15 cellular contexts compared by ENCODE assay signal in genomic region chr6:135464634-135465033, GRCh38. TPM values are rescaled to one million over a fixed set of nuclear protein-coding genes. Genes with fewer than 3 reads are reported as not detected.
DNase-seq lines count a peak whose midpoint lies in the region; ATAC-seq, FAIRE-seq and TF ChIP-seq lines count a peak whose summit lies in the region.
"Had no signal": no experiment of that assay in that cellular context is flagged by ENCODE, and none has a peak within 500 bp of the region (broad histone marks: within the 10 kb centered on the region; RNA-seq: fewer than 3 reads in every experiment).

No MANE protein-coding gene starts in this region.

- peaks cover 4% of the 10 kb centered on the region for H3K36me3 Mint-ChIP-seq in astrocyte (ENCODE audit: low read depth, unreplicated experiment)
- H3K36me3 Mint-ChIP-seq in effector memory CD8-positive, alpha-beta T cell (ENCODE audit: insufficient read depth): no peaks in the 10 kb centered on the region

- no peaks in the 10 kb centered on the region for H3K79me2 ChIP-seq in astrocyte (ENCODE audit: insufficient read depth, low read length)

- no peaks in the 10 kb centered on the region for H3K4me1 ChIP-seq in astrocyte (ENCODE audit: insufficient read depth, low read length)

- no peak overlapping the region for H3K27ac ChIP-seq in astrocyte (ENCODE audit: low read depth, low read length)
- H3K27ac ChIP-seq: coronary artery had no signal

- H3K9me3 Mint-ChIP-seq in astrocyte (ENCODE audit: unreplicated experiment): no peaks in the 10 kb centered on the region
- no peaks in the 10 kb centered on the region for H3K9me3 Mint-ChIP-seq in effector memory CD8-positive, alpha-beta T cell
- H3K9me3 Mint-ChIP-seq: CD8-positive, alpha-beta memory T cell; stimulated activated naive CD8-positive, alpha-beta T cell treated with anti-CD3 and anti-CD28 coated beads, Interleukin-15, amount 100 ng/mL, for 72 hours had no signal

- no peak overlapping the region for H3K4me3 ChIP-seq in astrocyte (ENCODE audit: insufficient read depth, low read depth, low read length)
- H3K4me3 ChIP-seq: coronary artery, mucosa of descending colon had no signal

- H2AFZ ChIP-seq in astrocyte (ENCODE audit: low read depth, low read length): no peak overlapping the region

- no peaks in the 10 kb centered on the region for H3K4me1 Mint-ChIP-seq in astrocyte (ENCODE audit: low read depth, unreplicated experiment)
- peaks cover 0 to 1% of the 10 kb centered on the region in 2 donors for H3K4me1 Mint-ChIP-seq in effector memory CD8-positive, alpha-beta T cell (ENCODE audit: low read depth in 2 of 2)

- H3K4me3 Mint-ChIP-seq in astrocyte (ENCODE audit: unreplicated experiment): no peak overlapping the region
- H3K4me3 Mint-ChIP-seq in effector memory CD8-positive, alpha-beta T cell: no peak overlapping the region
- H3K4me3 Mint-ChIP-seq: CD8-positive, alpha-beta memory T cell; stimulated activated naive CD8-positive, alpha-beta T cell treated with anti-CD3 and anti-CD28 coated beads, Interleukin-15, amount 100 ng/mL, for 72 hours had no signal

- DNase-seq in astrocyte (ENCODE audit: low read depth) (no peak), NCI-H748 treated with DMSO at 0.1 percent for 48 hours (lab: John Stamatoyannopoulos, UW) (no peak)
- DNase-seq in effector memory CD8-positive, alpha-beta T cell: no peak
- DNase-seq in activated naive CD4-positive, alpha-beta T cell treated with Interleukin-2 at 50 U/mL for 16 hours: no peak
- DNase-seq: activated CD8-positive, alpha-beta memory T cell treated with anti-CD3 and anti-CD28 coated beads for 24 hours; CD8-positive, alpha-beta memory T cell; islet precursor cell; mucosa of descending colon; NCI-H524 treated with DMSO at 0.1 percent for 48 hours; stimulated activated CD4-positive, alpha-beta T cell treated with anti-CD3 and anti-CD28 coated beads, Interleukin-4, amount 100 ng/mL, for 1 hour; stimulated activated naive CD8-positive, alpha-beta T cell treated with anti-CD3 and anti-CD28 coated beads, Interleukin-15, amount 100 ng/mL, for 72 hours had no signal

- H3K36me3 ChIP-seq in astrocyte (ENCODE audit: insufficient read depth, low read length): peaks cover 16% of the 10 kb centered on the region

- ATAC-seq in GM18858 (IDR thresholded peaks at IDR 0.05; ENCODE audit: unreplicated experiment) (peak; percentile 60), GM21423 (IDR thresholded peaks at IDR 0.05; ENCODE audit: unreplicated experiment) (peak; percentile 68), HG03025 (IDR thresholded peaks at IDR 0.05; ENCODE audit: low FRiP score, unreplicated experiment) (peak; percentile 82)
- no peak for ATAC-seq in effector memory CD8-positive, alpha-beta T cell (replicated peaks)
- ATAC-seq: mucosa of descending colon; stimulated activated naive CD8-positive, alpha-beta T cell treated with anti-CD3 and anti-CD28 coated beads, Interleukin-15, amount 100 ng/mL, for 72 hours had no signal

- no peak overlapping the region for H3K27ac Mint-ChIP-seq in astrocyte (ENCODE audit: unreplicated experiment)
- no peak overlapping the region for H3K27ac Mint-ChIP-seq in effector memory CD8-positive, alpha-beta T cell
- H3K27ac Mint-ChIP-seq: CD8-positive, alpha-beta memory T cell had no signal

- TF ChIP-seq CTCF in astrocyte (IDR thresholded peaks at IDR 0.05; ENCODE audit: insufficient read depth, low read depth, low read length): no peak

- H3K9ac ChIP-seq in astrocyte (ENCODE audit: low read length): no peak overlapping the region

- FAIRE-seq in astrocyte (lab: Jason Lieb, UNC): peak; percentile 63

- H3K27me3 ChIP-seq in astrocyte (ENCODE audit: insufficient read depth, low read length): no peaks in the 10 kb centered on the region

- H3K9me3 ChIP-seq in astrocyte (ENCODE audit: insufficient read depth, low read depth, low read length): no peaks in the 10 kb centered on the region
- H3K9me3 ChIP-seq: mucosa of descending colon had no signal

- no peaks in the 10 kb centered on the region for H4K20me1 ChIP-seq in astrocyte (ENCODE audit: insufficient read depth, low read length)

- no peaks in the 10 kb centered on the region for H3K27me3 Mint-ChIP-seq in astrocyte (ENCODE audit: low read depth, unreplicated experiment)
- H3K27me3 Mint-ChIP-seq in effector memory CD8-positive, alpha-beta T cell: no peaks in the 10 kb centered on the region
- H3K27me3 Mint-ChIP-seq: CD8-positive, alpha-beta memory T cell; stimulated activated naive CD8-positive, alpha-beta T cell treated with anti-CD3 and anti-CD28 coated beads, Interleukin-15, amount 100 ng/mL, for 72 hours had no signal

- H3K4me2 ChIP-seq in astrocyte (ENCODE audit: low read length): no peak overlapping the region

RNA-seq across cellular contexts. Expression of gene AHI1, which starts 32.9 kb away (rescaled TPM):
- 14.2 and 16.6 TPM in 2 replicates for total RNA-seq in astrocyte
